Comparison of ENCODE assay signal across 18 cellular contexts in the genomic region with DNA sequence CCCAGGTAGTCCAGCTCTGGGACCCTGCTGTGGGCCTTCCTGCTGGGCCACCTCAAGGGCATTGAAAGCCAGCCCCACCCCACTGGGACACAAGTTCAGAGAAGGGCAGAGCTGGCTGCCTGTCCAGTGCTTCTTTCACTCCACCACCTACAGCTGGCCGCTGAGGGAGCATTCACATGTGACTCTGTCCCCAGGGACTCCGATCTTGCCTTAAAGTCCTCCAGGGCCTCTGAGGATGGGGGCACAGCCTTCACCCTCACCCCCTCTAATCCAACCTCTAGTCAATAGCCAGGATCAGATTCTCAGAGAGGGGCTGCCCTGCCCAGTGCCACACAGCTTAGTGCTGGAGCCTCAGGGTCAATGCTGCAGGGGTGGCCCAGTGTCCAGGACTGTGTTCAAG. TPM values are rescaled to one million over a fixed set of nuclear protein-coding genes. Genes with fewer than 3 reads are reported as not detected.
DNase-seq lines count a peak whose midpoint lies in the region; ATAC-seq and TF ChIP-seq lines count a peak whose summit lies in the region.
"Had no signal": no experiment of that assay in that cellular context is flagged by ENCODE, and none has a peak within 500 bp of the region (broad histone marks: within the 10 kb centered on the region; RNA-seq: fewer than 3 reads in every experiment).

No MANE protein-coding gene starts in this region.

- H3K9me3 ChIP-seq in osteoblast (ENCODE audit: low read depth, low read length), result peaks cover 6% of the 10 kb centered on the region
- peaks cover 11% of the 10 kb centered on the region for H3K9me3 ChIP-seq in lower lobe of right lung

- no peaks in the 10 kb centered on the region for H3K36me3 ChIP-seq in osteoblast (ENCODE audit: insufficient read depth, low read length)
- H3K36me3 ChIP-seq in lower lobe of right lung, result no peaks in the 10 kb centered on the region
- H3K36me3 ChIP-seq in brain microvascular endothelial cell (replicated peaks), result no peaks in the 10 kb centered on the region

- POLR2A ChIA-PET in naive thymus-derived CD8-positive, alpha-beta T cell (lab: Charles Lee), result interaction anchor here (1.4 kb wide), 1 partner anchor 8 kb away, joined by 3 read pairs; no protein-coding TSS in a partner anchor

- no peak overlapping the region for H3K4me3 Mint-ChIP-seq in naive thymus-derived CD8-positive, alpha-beta T cell
- H3K4me3 Mint-ChIP-seq: CD14-positive monocyte; CD4-positive, alpha-beta memory T cell had no signal

- peaks cover 21% of the 10 kb centered on the region for H3K4me1 ChIP-seq in osteoblast (ENCODE audit: insufficient read depth, low read length)
- peaks cover 12% of the 10 kb centered on the region for H3K4me1 ChIP-seq in lower lobe of right lung

- no peak overlapping the region for H3K27ac Mint-ChIP-seq in naive thymus-derived CD8-positive, alpha-beta T cell
- H3K27ac Mint-ChIP-seq: CD14-positive monocyte; CD4-positive, alpha-beta memory T cell had no signal

- H3K4me3 ChIP-seq in osteoblast (ENCODE audit: insufficient read depth, low read length), result no peak overlapping the region
- H3K4me3 ChIP-seq in lower lobe of right lung, result no peak overlapping the region
- no peak overlapping the region for H3K4me3 ChIP-seq in brain microvascular endothelial cell (ENCODE audit: low read depth, low read length)
- H3K4me3 ChIP-seq: BLaER1, GM23248 had no signal

- H3K27me3 ChIP-seq in osteoblast (ENCODE audit: insufficient read depth, low read length) (no peaks in the 10 kb centered on the region), lower lobe of right lung (ENCODE audit: low read depth) (no peaks in the 10 kb centered on the region), brain microvascular endothelial cell (replicated peaks) (peaks cover 3% of the 10 kb centered on the region)
- H3K27me3 ChIP-seq: BLaER1 had no signal

- peaks cover 2 to 16% (median 13%) of the 10 kb centered on the region in 4 donors for H3K4me1 Mint-ChIP-seq in naive thymus-derived CD8-positive, alpha-beta T cell

- in situ Hi-C loops in brain microvascular endothelial cell (cut with HindIII; ENCODE audit: low pct_ligation_motif_present, low sequenced_read_pairs), result no loop called here

- no peaks in the 10 kb centered on the region for H3K36me3 Mint-ChIP-seq in naive thymus-derived CD8-positive, alpha-beta T cell
- H3K36me3 Mint-ChIP-seq: CD14-positive monocyte had no signal

- peaks cover 0 to 23% (median 7%) of the 10 kb centered on the region in 9 donors for H3K9me3 Mint-ChIP-seq in naive thymus-derived CD8-positive, alpha-beta T cell

- H3K79me2 ChIP-seq in osteoblast (ENCODE audit: insufficient read depth, low read length), result no peaks in the 10 kb centered on the region

- no peak overlapping the region for H3K4me2 ChIP-seq in osteoblast (ENCODE audit: insufficient read depth, low read length)
- H3K4me2 ChIP-seq: BLaER1 had no signal

- H4K20me1 ChIP-seq in osteoblast (ENCODE audit: insufficient read depth, low read length), result no peaks in the 10 kb centered on the region
- H4K20me1 ChIP-seq: BLaER1 had no signal

- TF ChIP-seq CTCF in osteoblast (IDR thresholded peaks at IDR 0.05; ENCODE audit: extremely low read depth, low read depth, low read length) (no peak), lower lobe of right lung (IDR thresholded peaks at IDR 0.05) (no peak), brain microvascular endothelial cell (IDR thresholded peaks at IDR 0.05; ENCODE audit: low read depth, low read length, missing control alignments) (no peak)

- no peak overlapping the region for H2AFZ ChIP-seq in osteoblast (ENCODE audit: low read length)
- H2AFZ ChIP-seq: GM23248 had no signal

- no peak for ATAC-seq in naive thymus-derived CD8-positive, alpha-beta T cell
- ATAC-seq in lower lobe of right lung, result no peak

- peak; percentile 52 for DNase-seq in activated effector memory CD4-positive, alpha-beta T cell treated with anti-CD3 and anti-CD28 coated beads, Interleukin-2, amount 50 U/mL, for 16 hours
- no peak for DNase-seq in activated effector memory CD4-positive, alpha-beta T cell treated with Interleukin-2 at 50 U/mL for 16 hours
- DNase-seq in islet precursor cell (peak; percentile 46), osteoblast (ENCODE audit: insufficient read length, low spot score, missing footprints) (peak; percentile 67), lower lobe of right lung (no peak), brain microvascular endothelial cell (no peak)
- DNase-seq in naive thymus-derived CD8-positive, alpha-beta T cell, result no peak
- DNase-seq: 8988T; CD4-positive, alpha-beta memory T cell; DMS153; DMS79; GDM1; GM23248; HCEC 1CT had no signal

- peaks cover 0 to 15% (median under 1%) of the 10 kb centered on the region in 5 donors for H3K27me3 Mint-ChIP-seq in naive thymus-derived CD8-positive, alpha-beta T cell

- intact Hi-C loops in lower lobe of right lung (cut with DNase I), result no loop called here

- H3K27ac ChIP-seq in osteoblast (ENCODE audit: low read depth, low read length), result no peak overlapping the region
- H3K27ac ChIP-seq in lower lobe of right lung, result no peak overlapping the region
- H3K27ac ChIP-seq in brain microvascular endothelial cell, result no peak overlapping the region
- H3K27ac ChIP-seq: BLaER1, GM23248 had no signal

RNA-seq across cellular contexts. Expression of a gene that starts 5.0 kb away (rescaled TPM):
- 0.36 and 0.59 TPM in 2 replicates for total RNA-seq in osteoblast
- under 1 TPM; 0.41 to 0.44 TPM for total RNA-seq in naive thymus-derived CD8-positive, alpha-beta T cell
- polyA plus RNA-seq in naive thymus-derived CD8-positive, alpha-beta T cell, result under 1 TPM in 1 of 3 donors, not detected in 2; 0.02 TPM
- total RNA-seq in lower lobe of right lung, result 0.62 TPM
- total RNA-seq: A673, H4 had no signal
- polyA plus RNA-seq: CD14-positive monocyte; CD4-positive, alpha-beta memory T cell had no signal

RNA-seq across cellular contexts. Expression of a gene that starts 34.2 kb away (rescaled TPM):
- total RNA-seq in osteoblast, result 11.2 and 12.3 TPM in 2 replicates
- total RNA-seq in naive thymus-derived CD8-positive, alpha-beta T cell, result under 1 TPM; 0.34 to 0.36 TPM
- not detected for polyA plus RNA-seq in naive thymus-derived CD8-positive, alpha-beta T cell
- 1.6 TPM for total RNA-seq in lower lobe of right lung
- polyA plus RNA-seq: CD14-positive monocyte; CD4-positive, alpha-beta memory T cell had no signal

Comparison
In these comparisons a context has a peak if more than half of its experiments do, and no peak if none do; other contexts are left out.
1. DNase-seq: peak in activated effector memory CD4-positive, alpha-beta T cell treated with anti-CD3 and anti-CD28 coated beads, Interleukin-2, amount 50 U/mL, for 16 hours (single experiment), islet precursor cell (single experiment) and osteoblast (single experiment); none in activated effector memory CD4-positive, alpha-beta T cell treated with Interleukin-2 at 50 U/mL for 16 hours (single experiment), naive thymus-derived CD8-positive, alpha-beta T cell (0 of 10), lower lobe of right lung (single experiment) and brain microvascular endothelial cell (single experiment).